In the genomic region with DNA sequence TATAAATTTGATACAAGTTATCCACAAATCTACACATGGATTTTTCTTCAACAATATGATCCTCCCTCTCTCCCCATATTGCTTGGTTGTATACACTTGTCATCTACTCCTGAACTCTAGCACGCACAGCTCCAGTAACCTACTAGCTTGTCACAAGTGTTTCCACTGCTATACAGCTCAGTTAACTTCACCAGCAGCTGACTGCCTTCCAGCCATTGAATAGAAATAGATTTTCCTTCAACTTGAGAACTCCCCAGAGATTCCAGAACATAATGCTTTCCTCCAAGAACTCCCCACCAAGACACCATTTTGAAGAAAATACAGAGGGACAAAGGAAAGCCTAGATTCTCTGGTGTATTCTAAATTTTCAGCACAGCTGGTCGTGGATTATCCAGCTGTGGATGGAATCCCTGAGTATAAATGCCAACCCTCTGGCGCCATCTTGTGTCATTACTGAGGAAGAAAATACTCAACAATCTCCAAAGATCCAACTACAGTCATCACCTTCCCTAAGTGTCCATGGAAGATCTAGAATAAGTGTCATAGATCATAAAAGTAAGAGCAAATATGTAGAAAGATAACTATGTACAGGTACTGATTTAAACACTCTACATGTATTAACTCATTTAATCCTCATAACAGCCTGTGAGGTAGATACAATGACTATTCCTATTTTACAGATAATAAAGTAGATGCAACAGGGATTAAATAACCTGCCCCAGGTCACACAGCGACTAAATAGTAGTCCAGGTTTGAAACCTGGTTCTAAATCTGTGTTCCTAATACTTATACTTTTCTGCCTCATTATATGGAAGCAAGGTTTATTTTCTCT, we compare ENCODE assay signal across 8 cellular contexts.
DNase-seq lines count a peak whose midpoint lies in the region; ATAC-seq, FAIRE-seq and TF ChIP-seq lines count a peak whose summit lies in the region.

No MANE protein-coding gene starts in this region.

- no peak for TF ChIP-seq POLR2A in A549 (IDR thresholded peaks at IDR 0.05; ENCODE audit: low read length)

- TF ChIP-seq EP300 in A549 (IDR thresholded peaks at IDR 0.05) = no peak

- FAIRE-seq in A549 (lab: Jason Lieb, UNC) = no peak

- intact Hi-C loops in psoas muscle (cut with DNase I) = loop anchor here (2.0 to 10.0 kb wide), 4 partner anchors 154 to 1011 kb away; no protein-coding TSS in a partner anchor
- intact Hi-C loops in CD4-positive, alpha-beta T cell (cut with DNase I, micrococcal nuclease) = loop anchor here (2.0 to 10.0 kb wide), 4 partner anchors 35 to 1814 kb away; no protein-coding TSS in a partner anchor

- H3K4me1 Mint-ChIP-seq in CD4-positive, alpha-beta T cell (ENCODE audit: low read depth) = no peaks in the 10 kb centered on the region

- peak; percentile 24 to 27 for DNase-seq in A549 (ENCODE audit: low read depth in 1 of 2, low spot score in 1 of 2)
- peak; percentile 2 for DNase-seq in NCI-H1694 treated with DMSO at 0.1 percent for 48 hours (lab: John Stamatoyannopoulos, UW)
- peak; percentile 2 to 11 for DNase-seq in activated CD4-positive, alpha-beta T cell treated with anti-CD3 and anti-CD28 coated beads, Interleukin-2, amount 50 U/mL, for 48 hours
- DNase-seq in cardiac muscle cell (ENCODE audit: low read depth in 1 of 2, low spot score in 1 of 2) = peak; percentile 76 to 77
- DNase-seq in psoas muscle = no peak
- DNase-seq in CD4-positive, alpha-beta T cell = no peak

- CTCF ChIA-PET in A549 (lab: Yijun Ruan, JAX) = interaction anchor here (0.5 to 4.9 kb wide), 21 partner anchors 9 to 1170 kb away, joined by 3 to 39 read pairs (median 4); a partner anchor contains a TSS
- CTCF ChIA-PET in CD4-positive, alpha-beta T cell (lab: Charles Lee) = no interaction called here

- no peak overlapping the region for H3K27ac ChIP-seq in A549
- no peak overlapping the region for H3K27ac ChIP-seq in cardiac muscle cell
- no peak overlapping the region for H3K27ac ChIP-seq in psoas muscle
- no peak overlapping the region for H3K27ac ChIP-seq in CD4-positive, alpha-beta T cell (ENCODE audit: low read depth, low read length)

- H3K36me3 ChIP-seq in cardiac muscle cell = no peaks in the 10 kb centered on the region
- peaks cover 0 to 41% of the 10 kb centered on the region in 2 donors for H3K36me3 ChIP-seq in psoas muscle (ENCODE audit: insufficient read depth in 1 of 2, low read depth in 1 of 2)

- H3K27ac Mint-ChIP-seq in CD4-positive, alpha-beta T cell = no peak overlapping the region

- H3K4me2 ChIP-seq in A549 = no peak overlapping the region

- H3K4me3 ChIP-seq in A549 (no peak overlapping the region), cardiac muscle cell (no peak overlapping the region), psoas muscle (no peak overlapping the region)

- H3K9me3 ChIP-seq in A549 (no peaks in the 10 kb centered on the region; the same call in 2 of the 3 replicates), cardiac muscle cell (ENCODE audit: low read depth) (no peaks in the 10 kb centered on the region), psoas muscle (no peaks in the 10 kb centered on the region)
- no peaks in the 10 kb centered on the region for H3K9me3 ChIP-seq in CD4-positive, alpha-beta T cell (ENCODE audit: control insufficient read depth, low read length)

- H3K9me3 Mint-ChIP-seq in CD4-positive, alpha-beta T cell = no peaks in the 10 kb centered on the region

- H3K27me3 Mint-ChIP-seq in CD4-positive, alpha-beta T cell = no peaks in the 10 kb centered on the region

- ATAC-seq in A549 = peak; percentile 73 to 74; a peak in 3 of 6 replicates
- peak; percentile 36 to 86 (median 69) for ATAC-seq in psoas muscle
- ATAC-seq in HG03139 (IDR thresholded peaks at IDR 0.05; ENCODE audit: unreplicated experiment) = no peak
- ATAC-seq in CD4-positive, alpha-beta T cell (ENCODE audit: poor library complexity) = no peak

- WGBS in A549 (ENCODE audit: missing lambda C conversion rate) = 2% methylated on average over 4 of the region's 4 CpGs
- whole genome bisulfite sequencing in psoas muscle, 3 donors = 26 to 36% (median 30%) methylated on average over 4 of the region's 4 CpGs

- no peaks in the 10 kb centered on the region for H3K4me1 ChIP-seq in A549
- H3K4me1 ChIP-seq in cardiac muscle cell (ENCODE audit: low read depth) = peaks cover 8% of the 10 kb centered on the region
- peaks cover under 1% of the 10 kb centered on the region for H3K4me1 ChIP-seq in psoas muscle

- peak; percentile 65 for TF ChIP-seq CTCF in A549 (IDR thresholded peaks at IDR 0.05)
- peak; percentile 63 for TF ChIP-seq CTCF in GM12873 (IDR thresholded peaks at IDR 0.05; ENCODE audit: insufficient read depth, low read depth, low read length, missing control alignments)
- TF ChIP-seq CTCF in cardiac muscle cell (IDR thresholded peaks at IDR 0.05; ENCODE audit: low read depth, low read length) = peak; percentile 68
- peak; percentile 74 for TF ChIP-seq CTCF in psoas muscle (IDR thresholded peaks at IDR 0.05)
- TF ChIP-seq CTCF in CD4-positive, alpha-beta T cell (IDR thresholded peaks at IDR 0.05) = no peak

- H3K27me3 ChIP-seq in cardiac muscle cell (no peaks in the 10 kb centered on the region), psoas muscle (ENCODE audit: insufficient read depth in 3 of 3, low read length in 2 of 3) (no peaks in the 10 kb centered on the region)
- H3K27me3 ChIP-seq in CD4-positive, alpha-beta T cell (ENCODE audit: control insufficient read depth, insufficient read depth, low read length) = no peaks in the 10 kb centered on the region

- H3K36me3 Mint-ChIP-seq in CD4-positive, alpha-beta T cell (ENCODE audit: low read depth) = no peaks in the 10 kb centered on the region

- POLR2A ChIA-PET in A549 (lab: Yijun Ruan, JAX) = no interaction called here
- POLR2A ChIA-PET in CD4-positive, alpha-beta T cell (lab: Charles Lee) = no interaction called here

- TF ChIP-seq RAD21 in A549 (conservative IDR thresholded peaks at IDR 0.05 in 1 of 2, IDR thresholded peaks at IDR 0.05 in 1 of 2) = peak; percentile 68 to 79

- H3K4me3 Mint-ChIP-seq in CD4-positive, alpha-beta T cell = no peak overlapping the region

TF ChIP-seq in A549, 52 proteins besides CTCF, POLR2A, EP300 and RAD21:
- peak; percentile 59; the same call in 2 of the 3 replicates for TF ChIP-seq SMC3 (IDR thresholded peaks at IDR 0.05)
- TF ChIP-seq NR3C1 (IDR thresholded peaks at IDR 0.05) = no peak
- TF ChIP-seq JUN (IDR thresholded peaks at IDR 0.05) = no peak
- TF ChIP-seq BHLHE40 (IDR thresholded peaks at IDR 0.05; ENCODE audit: low read depth, low read length) = no peak

Comparison
In these comparisons a context has a peak if more than half of its experiments do, and no peak if none do; other contexts are left out.
1. ATAC-seq: peak in A549 (2 of 2) and psoas muscle (4 of 4); none in HG03139 (single experiment) and CD4-positive, alpha-beta T cell (single experiment).
2. DNase-seq: peak in A549 (2 of 2), NCI-H1694 treated with DMSO at 0.1 percent for 48 hours (single experiment), activated CD4-positive, alpha-beta T cell treated with anti-CD3 and anti-CD28 coated beads, Interleukin-2, amount 50 U/mL, for 48 hours (2 of 2) and cardiac muscle cell (2 of 2); none in psoas muscle (0 of 2) and CD4-positive, alpha-beta T cell (0 of 10).